27 cellular contexts compared by ENCODE assay signal in the genomic region with DNA sequence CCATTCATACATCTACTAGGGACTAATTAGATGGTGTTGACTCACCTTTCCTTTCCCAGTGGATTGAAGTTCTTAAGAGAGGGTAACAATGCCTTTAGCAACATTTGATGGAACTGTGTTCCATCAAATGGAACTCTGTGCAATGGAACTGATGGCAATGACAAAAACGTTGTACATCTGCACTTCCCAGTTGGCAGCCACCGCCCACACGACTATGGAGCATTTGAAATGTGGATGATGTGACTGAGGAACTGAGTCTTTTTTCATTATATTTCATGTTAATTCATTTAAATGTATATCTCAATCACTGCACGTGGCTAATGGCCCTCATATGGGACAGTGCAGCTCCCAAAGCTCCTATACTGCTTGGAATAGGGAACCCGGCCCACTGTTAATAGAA.
"Had no signal": no experiment of that assay in that cellular context is flagged by ENCODE, and none has a peak within 500 bp of the region (broad histone marks: within the 10 kb centered on the region; RNA-seq: fewer than 3 reads in every experiment).

No MANE protein-coding gene starts in this region.

- H3K4me3 ChIP-seq: pancreas, psoas muscle, right atrium auricular region, right lobe of liver, sigmoid colon, stomach, suprapubic skin, testis, tibial artery, transverse colon, vagina had no signal

- H3K27me3 ChIP-seq: neutrophil, pancreas, right atrium auricular region, right lobe of liver, sigmoid colon, stomach, suprapubic skin, testis, tibial artery, transverse colon, vagina had no signal

- H3K27me3 Mint-ChIP-seq: stimulated activated naive B cell treated with anti-CD40 and anti-IgM and Interleukin-4, amounts not matched to agents 10 μg/mL and 1 μg/mL and 100 μg/mL, for 72 hours; stimulated activated naive CD8-positive, alpha-beta T cell treated with anti-CD3 and anti-CD28 coated beads, Interleukin-15, Interleukin-2, amounts not matched to agents 100 ng/mL and 50 ng/mL, for 24 hours had no signal

- H3K4me1 Mint-ChIP-seq: naive thymus-derived CD4-positive, alpha-beta T cell; natural killer cell; stimulated activated effector memory CD8-positive, alpha-beta T cell treated with anti-CD3 and anti-CD28 coated beads, Interleukin-12 subunit alpha, Interleukin-12 subunit beta, amount 100 ng/mL, for 72 hours; stimulated activated naive B cell treated with anti-CD40 and anti-IgM and Interleukin-4, amounts not matched to agents 10 μg/mL and 1 μg/mL and 100 μg/mL, for 72 hours had no signal

- H3K36me3 ChIP-seq: neutrophil, pancreas, right atrium auricular region, right lobe of liver, sigmoid colon, stomach, suprapubic skin, tibial artery, transverse colon, vagina had no signal

- H3K36me3 Mint-ChIP-seq: natural killer cell; stimulated activated effector memory CD8-positive, alpha-beta T cell treated with anti-CD3 and anti-CD28 coated beads, Interleukin-12 subunit alpha, Interleukin-12 subunit beta, amount 100 ng/mL, for 72 hours; stimulated activated naive B cell treated with anti-CD40 and anti-IgM and Interleukin-4, amounts not matched to agents 10 μg/mL and 1 μg/mL and 100 μg/mL, for 72 hours had no signal

- H3K27ac ChIP-seq: neutrophil, pancreas, psoas muscle, right atrium auricular region, right lobe of liver, sigmoid colon, stomach, suprapubic skin, testis, tibial artery, transverse colon, vagina had no signal

- H3K9me3 Mint-ChIP-seq: natural killer cell; stimulated activated effector memory CD8-positive, alpha-beta T cell treated with anti-CD3 and anti-CD28 coated beads, Interleukin-12 subunit alpha, Interleukin-12 subunit beta, amount 100 ng/mL, for 72 hours; stimulated activated naive CD8-positive, alpha-beta T cell treated with anti-CD3 and anti-CD28 coated beads, Interleukin-15, Interleukin-2, amounts not matched to agents 100 ng/mL and 50 ng/mL, for 24 hours; type B pancreatic cell had no signal

- H3K27ac Mint-ChIP-seq: naive thymus-derived CD4-positive, alpha-beta T cell; natural killer cell; progenitor cell of endocrine pancreas; stimulated activated effector memory CD8-positive, alpha-beta T cell treated with anti-CD3 and anti-CD28 coated beads, Interleukin-12 subunit alpha, Interleukin-12 subunit beta, amount 100 ng/mL, for 72 hours; stimulated activated naive B cell treated with anti-CD40 and anti-IgM and Interleukin-4, amounts not matched to agents 10 μg/mL and 1 μg/mL and 100 μg/mL, for 72 hours; stimulated activated naive CD8-positive, alpha-beta T cell treated with anti-CD3 and anti-CD28 coated beads, Interleukin-15, Interleukin-2, amounts not matched to agents 100 ng/mL and 50 ng/mL, for 24 hours; type B pancreatic cell had no signal

- H3K9me3 ChIP-seq: neutrophil, pancreas, psoas muscle, right atrium auricular region, right lobe of liver, sigmoid colon, stomach, suprapubic skin, testis, tibial artery, transverse colon, vagina had no signal

- ATAC-seq: naive thymus-derived CD4-positive, alpha-beta T cell; natural killer cell; pancreas; psoas muscle; right lobe of liver; stimulated activated effector memory CD8-positive, alpha-beta T cell treated with anti-CD3 and anti-CD28 coated beads, Interleukin-12 subunit alpha, Interleukin-12 subunit beta, amount 100 ng/mL, for 72 hours; stimulated activated naive B cell treated with anti-CD40 and anti-IgM and Interleukin-4, amounts not matched to agents 10 μg/mL and 1 μg/mL and 100 μg/mL, for 72 hours had no signal

- DNase-seq: naive thymus-derived CD4-positive, alpha-beta T cell; natural killer cell; pancreas; psoas muscle; retina; right lobe of liver; sigmoid colon; small intestine; stimulated activated CD4-positive, alpha-beta T cell treated with anti-CD3 and anti-CD28 coated beads, Interleukin-15, amount 100 ng/mL, for 24 hours; stimulated activated CD4-positive, alpha-beta T cell treated with anti-CD3 and anti-CD28 coated beads, Interleukin-2, amount 100 ng/mL, for 24 hours; stimulated activated CD4-positive, alpha-beta T cell treated with anti-CD3 and anti-CD28 coated beads, Interleukin-2, amount 100 ng/mL, for 48 hours; stimulated activated CD4-positive, alpha-beta T cell treated with anti-CD3 and anti-CD28 coated beads, Interleukin-4, amount 100 ng/mL, for 24 hours; stimulated activated naive B cell treated with anti-CD40 and anti-IgM and Interleukin-4, amounts not matched to agents 10 μg/mL and 1 μg/mL and 100 μg/mL, for 72 hours; stimulated activated naive CD4-positive, alpha-beta T cell treated with Interleukin-2 at 50 U/mL for 16 hours; stomach; testis; tibial artery; transverse colon had no signal

- H3K4me1 ChIP-seq: pancreas, psoas muscle, right atrium auricular region, right lobe of liver, sigmoid colon, testis, transverse colon, vagina had no signal

- H3K4me3 Mint-ChIP-seq: naive thymus-derived CD4-positive, alpha-beta T cell; natural killer cell; nephron; stimulated activated effector memory CD8-positive, alpha-beta T cell treated with anti-CD3 and anti-CD28 coated beads, Interleukin-12 subunit alpha, Interleukin-12 subunit beta, amount 100 ng/mL, for 72 hours; stimulated activated naive B cell treated with anti-CD40 and anti-IgM and Interleukin-4, amounts not matched to agents 10 μg/mL and 1 μg/mL and 100 μg/mL, for 72 hours; stimulated activated naive CD8-positive, alpha-beta T cell treated with anti-CD3 and anti-CD28 coated beads, Interleukin-15, Interleukin-2, amounts not matched to agents 100 ng/mL and 50 ng/mL, for 24 hours; type B pancreatic cell had no signal
